Comparison of ENCODE assay signal across 12 cellular contexts in genomic region chr12:4603946-4604345, GRCh38. TPM values are rescaled to one million over a fixed set of nuclear protein-coding genes. Genes with fewer than 3 reads are reported as not detected.
"Had no signal": no experiment of that assay in that cellular context is flagged by ENCODE, and none has a peak within 500 bp of the region (broad histone marks: within the 10 kb centered on the region; RNA-seq: fewer than 3 reads in every experiment).

No MANE protein-coding gene starts in this region.

- H3K36me3 ChIP-seq: thoracic aorta, thyroid gland, transverse colon, upper lobe of left lung, upper lobe of right lung, uterus, vagina had no signal

- H3K27me3 ChIP-seq: stomach, suprapubic skin, testis, thyroid gland, tibial artery, tibial nerve, upper lobe of left lung, upper lobe of right lung, uterus, vagina had no signal

- H3K9me3 ChIP-seq: stomach, suprapubic skin, testis, thoracic aorta, thyroid gland, tibial artery, tibial nerve, transverse colon, upper lobe of left lung, upper lobe of right lung, uterus, vagina had no signal

- H3K27ac ChIP-seq: suprapubic skin, vagina had no signal

RNA-seq across cellular contexts. Expression of gene AKAP3, which starts 44.9 kb away (rescaled TPM):
- total RNA-seq: vagina had no signal
